ENCODE assay signal across 1 cellular context in genomic region chr21:33123396-33124120, GRCh38.
A peak's percentile ranks its signal among the peaks of the same experiment; 100 is the strongest.
TF ChIP-seq lines count a peak whose summit lies in the region.

No MANE protein-coding gene starts in this region.

TF ChIP-seq in HepG2, 621 proteins besides CTCF, POLR2A, EP300 and RAD21 (continued from another document):
- TF ChIP-seq ARID4A (CRISPR knock-in tag; IDR thresholded peaks at IDR 0.05; ENCODE audit: borderline replicate concordance) = no peak
- TF ChIP-seq PHF21A (CRISPR knock-in tag; IDR thresholded peaks at IDR 0.05) = peak; percentile 27; the same call in 1 of the 2 replicates
- no peak for TF ChIP-seq FOSL1 (CRISPR knock-in tag; IDR thresholded peaks at IDR 0.05; ENCODE audit: borderline replicate concordance)
- no peak for TF ChIP-seq RFX5 (IDR thresholded peaks at IDR 0.05; ENCODE audit: low read depth, low read length)
- no peak for TF ChIP-seq ZNF24 (IDR thresholded peaks at IDR 0.05)
- TF ChIP-seq ZUFSP (CRISPR knock-in tag; IDR thresholded peaks at IDR 0.05; ENCODE audit: borderline replicate concordance) = no peak
- TF ChIP-seq ZNF598 (CRISPR knock-in tag; IDR thresholded peaks at IDR 0.05; ENCODE audit: borderline replicate concordance) = no peak
- no peak; the same call in 1 of the 2 replicates for TF ChIP-seq NR2F6 (IDR thresholded peaks at IDR 0.05)
- TF ChIP-seq NR2F6 (CRISPR knock-in tag; IDR thresholded peaks at IDR 0.05) = 0 out of 2 replicates have a peak, but pooled peaks have one; percentile 5
- TF ChIP-seq ZNF589 (CRISPR knock-in tag; conservative IDR thresholded peaks at IDR 0.05) = no peak
- TF ChIP-seq HNF4A (CRISPR knock-in tag; IDR thresholded peaks at IDR 0.05) = peak; percentile 55
- peak; percentile 39; the same call in 1 of the 2 replicates for TF ChIP-seq FOSL2 (CRISPR knock-in tag; IDR thresholded peaks at IDR 0.05)
- no peak for TF ChIP-seq ZNF136 (CRISPR knock-in tag; IDR thresholded peaks at IDR 0.05; ENCODE audit: low read depth)
- no peak for TF ChIP-seq TMF1 (CRISPR knock-in tag; IDR thresholded peaks at IDR 0.05; ENCODE audit: low read depth)
